Comparison of ENCODE assay signal across 16 cellular contexts in genomic region chr21:38363684-38364083, GRCh38.
DNase-seq lines count a peak whose midpoint lies in the region; TF ChIP-seq lines count a peak whose summit lies in the region.
"Had no signal": no experiment of that assay in that cellular context is flagged by ENCODE, and none has a peak within 500 bp of the region (broad histone marks: within the 10 kb centered on the region; RNA-seq: fewer than 3 reads in every experiment).

No MANE protein-coding gene starts in this region.

- H3K4me3 ChIP-seq in thyroid gland (replicated peaks in 1 of 3) = no peak overlapping the region
- H3K4me3 ChIP-seq: A549, BLaER1, GM23338 had no signal

- H3K36me3 ChIP-seq in thyroid gland = no peaks in the 10 kb centered on the region
- H3K36me3 ChIP-seq: BLaER1 had no signal

- DNase-seq in NCI-H2171 treated with DMSO at 0.1 percent for 48 hours (lab: John Stamatoyannopoulos, UW) (peak; percentile 7), NCI-H2171 (lab: John Stamatoyannopoulos, UW) (no peak), AML-193 (lab: John Stamatoyannopoulos, UW) (peak; percentile 34 to 52), NCI-H146 treated with DMSO at 0.1 percent for 48 hours (lab: John Stamatoyannopoulos, UW; ENCODE audit: unreplicated experiment) (peak; percentile 0), amniotic epithelial cell (ENCODE audit: low read depth) (peak; percentile 12), posterior vena cava (ENCODE audit: low spot score) (no peak), thyroid gland (no peak)
- DNase-seq in activated CD4-positive, alpha-beta T cell treated with anti-CD3 and anti-CD28 coated beads, Interleukin-2, amount 50 U/mL, for 1 hour = no peak
- DNase-seq: CD4-positive, alpha-beta memory T cell; DMS79; GDM1; HCEC 1CT had no signal

- WGBS in thyroid gland, 2 donors = 67 to 81% methylated on average over 1 of the region's 1 CpG

- intact Hi-C loops in posterior vena cava (cut with DNase I) = no loop called here
- intact Hi-C loops in thyroid gland (cut with DNase I) = no loop called here

- TF ChIP-seq CTCF in thyroid gland (IDR thresholded peaks at IDR 0.05) = no peak

- no peaks in the 10 kb centered on the region for H3K4me1 ChIP-seq in thyroid gland
- H3K4me1 ChIP-seq: A549, BLaER1 had no signal

- TF ChIP-seq POLR2A in thyroid gland (IDR thresholded peaks at IDR 0.05) = no peak

- H3K27me3 ChIP-seq in thyroid gland = no peaks in the 10 kb centered on the region
- H3K27me3 ChIP-seq: BLaER1 had no signal

- H3K9me3 ChIP-seq in thyroid gland = no peaks in the 10 kb centered on the region
- H3K9me3 ChIP-seq: A549 had no signal

- no peak overlapping the region for H3K27ac ChIP-seq in thyroid gland
- H3K27ac ChIP-seq: 22Rv1, A549, BLaER1 had no signal

Comparison
In these comparisons a context has a peak if more than half of its experiments do, and no peak if none do; other contexts are left out.
1. DNase-seq: peak in NCI-H2171 treated with DMSO at 0.1 percent for 48 hours (single experiment), AML-193 (2 of 2), NCI-H146 treated with DMSO at 0.1 percent for 48 hours (single experiment) and amniotic epithelial cell (single experiment); none in NCI-H2171 (single experiment), activated CD4-positive, alpha-beta T cell treated with anti-CD3 and anti-CD28 coated beads, Interleukin-2, amount 50 U/mL, for 1 hour (single experiment), posterior vena cava (single experiment) and thyroid gland (0 of 2).